24 cellular contexts compared by ENCODE assay signal in the genomic region with DNA sequence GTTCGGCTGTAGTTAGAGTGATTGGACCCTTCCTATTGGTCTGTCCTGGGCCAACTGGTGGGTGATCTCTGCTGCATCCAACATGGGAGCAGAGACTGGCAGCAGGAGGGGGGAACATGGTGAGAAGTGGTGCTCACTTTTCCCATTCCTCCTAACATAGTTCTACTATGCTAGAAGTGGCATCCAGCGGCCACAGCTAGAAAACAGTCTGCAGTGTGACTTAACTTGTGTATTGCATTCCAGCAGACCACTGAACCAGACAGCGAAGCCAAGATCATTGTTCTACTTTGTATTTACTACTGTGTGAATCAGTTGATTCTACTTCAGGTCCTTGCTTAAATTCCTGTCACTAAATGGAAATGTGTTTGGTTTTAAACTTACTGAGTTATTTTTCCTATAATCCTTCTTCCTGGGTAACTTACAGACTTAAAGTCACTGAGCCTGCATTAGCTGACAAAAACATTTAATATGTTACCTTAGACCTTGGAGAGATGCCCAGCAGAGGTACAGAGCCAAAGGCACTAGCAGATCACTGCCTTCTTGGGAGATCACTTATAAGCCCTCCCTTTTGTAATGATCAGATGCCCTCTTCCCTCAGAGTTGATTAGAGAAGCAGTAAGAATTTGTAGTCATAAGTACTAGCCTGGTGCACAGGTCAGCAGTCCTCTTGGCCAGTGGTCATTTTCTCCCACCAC. TPM values are rescaled to one million over a fixed set of nuclear protein-coding genes. Genes with fewer than 3 reads are reported as not detected.
A peak's percentile ranks its signal among the peaks of the same experiment; 100 is the strongest.
DNase-seq lines count a peak whose midpoint lies in the region; ATAC-seq, FAIRE-seq and TF ChIP-seq lines count a peak whose summit lies in the region.
"Had no signal": no experiment of that assay in that cellular context is flagged by ENCODE, and none has a peak within 500 bp of the region (broad histone marks: within the 10 kb centered on the region; RNA-seq: fewer than 3 reads in every experiment).

No MANE protein-coding gene starts in this region.

- no peak for DNase-seq in left ventricle myocardium inferior
- no peak for DNase-seq in Right ventricle myocardium inferior (ENCODE audit: missing footprints)
- DNase-seq in endodermal cell = no peak
- peak; percentile 40 for DNase-seq in mucosa of gallbladder (ENCODE audit: low spot score)
- DNase-seq in dermis blood vessel endothelial cell = no peak
- DNase-seq in GM12892 (ENCODE audit: insufficient read length) = no peak
- no peak for DNase-seq in medulla oblongata (ENCODE audit: extremely low spot score)
- DNase-seq: activated CD4-positive, CD25-positive, alpha-beta regulatory T cell treated with anti-CD3 and anti-CD28 coated beads, Interleukin-2, amount 50 U/mL, for 72 hours; activated T-cell treated with anti-CD3 and anti-CD28 coated beads, Interleukin-2, amount 50 U/mL, for 48 hours; brain microvascular endothelial cell; C1 segment of cervical spinal cord; hypothalamus; left colon; NCI-H1092; right lobe of liver; T1000; uterus had no signal

- peak overlapping the region; percentile 52 for H3K27ac Mint-ChIP-seq in endodermal cell

- no peak for FAIRE-seq in GM12892 (lab: Jason Lieb, UNC)
- FAIRE-seq: A549 had no signal

- H3K27me3 Mint-ChIP-seq in endodermal cell (ENCODE audit: insufficient read depth) = no peaks in the 10 kb centered on the region

- no peak for TF ChIP-seq CTCF in left ventricle myocardium inferior (IDR thresholded peaks at IDR 0.05; ENCODE audit: borderline replicate concordance)
- TF ChIP-seq CTCF in endodermal cell (conservative IDR thresholded peaks at IDR 0.05) = no peak

- H3K4me1 Mint-ChIP-seq in endodermal cell = peaks cover 16% of the 10 kb centered on the region

- H3K4me3 ChIP-seq in left ventricle myocardium inferior = no peak overlapping the region
- H3K4me3 ChIP-seq in endodermal cell (ENCODE audit: low read length) = peak overlapping the region; percentile 11
- H3K4me3 ChIP-seq: A549, coronary artery, right lobe of liver, uterus had no signal

- no peak overlapping the region for H3K4me3 Mint-ChIP-seq in endodermal cell

- 96 to 100% methylated on average over 3 of the region's 3 CpGs for WGBS in endodermal cell (ENCODE audit: insufficient coverage in 1 of 2, insufficient read length in 1 of 2), 2 experiments

- H3K27ac ChIP-seq in left ventricle myocardium inferior (replicated peaks) (peak overlapping the region; percentile 96), endodermal cell (ENCODE audit: low read depth, low read length) (no peak overlapping the region)
- H3K27ac ChIP-seq: A549, brain microvascular endothelial cell, coronary artery, right lobe of liver, uterus had no signal

- peaks cover 44% of the 10 kb centered on the region for H3K36me3 Mint-ChIP-seq in endodermal cell (ENCODE audit: low read depth)
- H3K36me3 Mint-ChIP-seq: activated naive CD4-positive, alpha-beta T cell treated with anti-CD3 and anti-CD28 coated beads, Interleukin-2, amount 50 U/mL, for 72 hours had no signal

- H3K9ac ChIP-seq in endodermal cell (ENCODE audit: extremely low read depth, low read length, poor library complexity, severe bottlenecking) = peak overlapping the region; percentile 21

- no peaks in the 10 kb centered on the region for H3K9me3 Mint-ChIP-seq in endodermal cell
- H3K9me3 Mint-ChIP-seq: activated naive CD4-positive, alpha-beta T cell treated with anti-CD3 and anti-CD28 coated beads, Interleukin-2, amount 50 U/mL, for 72 hours had no signal

- H3K27me3 ChIP-seq in left ventricle myocardium inferior (ENCODE audit: low read depth) (no peaks in the 10 kb centered on the region), endodermal cell (ENCODE audit: control insufficient read depth, insufficient read depth, low read length, poor library complexity, severe bottlenecking) (no peaks in the 10 kb centered on the region)
- H3K27me3 ChIP-seq: brain microvascular endothelial cell, right lobe of liver, uterus had no signal

- ATAC-seq in Right ventricle myocardium inferior = no peak
- ATAC-seq in HG03045 (IDR thresholded peaks at IDR 0.05; ENCODE audit: unreplicated experiment) = no peak
- ATAC-seq: A549; activated naive CD4-positive, alpha-beta T cell treated with anti-CD3 and anti-CD28 coated beads, Interleukin-2, amount 50 U/mL, for 72 hours; left colon; SK-N-SH treated with all-trans-retinoic acid at 6 μM for 48 hours had no signal

- H3K9me3 ChIP-seq in left ventricle myocardium inferior (replicated peaks) (no peaks in the 10 kb centered on the region), endodermal cell (ENCODE audit: control insufficient read depth, low read length) (no peaks in the 10 kb centered on the region)
- H3K9me3 ChIP-seq: A549, right lobe of liver, uterus had no signal

- H3K4me1 ChIP-seq in left ventricle myocardium inferior (peaks cover 38% of the 10 kb centered on the region), endodermal cell (ENCODE audit: control insufficient read depth, insufficient read depth, low read length) (peaks cover 11% of the 10 kb centered on the region)
- H3K4me1 ChIP-seq: A549 had no signal

- H3K36me3 ChIP-seq in left ventricle myocardium inferior (peaks cover 74% of the 10 kb centered on the region), endodermal cell (ENCODE audit: control insufficient read depth, insufficient read depth, low read length) (peaks cover 59% of the 10 kb centered on the region)
- H3K36me3 ChIP-seq: right lobe of liver, uterus had no signal

- no peak for TF ChIP-seq POLR2A in GM12892 (IDR thresholded peaks at IDR 0.05; ENCODE audit: low read depth, low read length)

- intact Hi-C loops in left ventricle myocardium inferior (cut with micrococcal nuclease) = no loop called here
- intact Hi-C loops in Right ventricle myocardium inferior (cut with DNase I) = loop anchor here (5.0 kb wide), 1 partner anchor 48 kb away; the partner anchor contains the start of gene SERINC2

RNA-seq across cellular contexts. Expression of gene FABP3, which starts 8.2 kb away (rescaled TPM):
- total RNA-seq in left ventricle myocardium inferior = 4,737 TPM
- 5,086 TPM for total RNA-seq in Right ventricle myocardium inferior
- total RNA-seq in endodermal cell = 1 to 10 TPM; 3.0 to 3.4 TPM
- 15.8 TPM for polyA plus RNA-seq in endodermal cell (2013, experiment 1 of 2)
- polyA plus RNA-seq in endodermal cell (2013, experiment 2 of 2) = 12.7 TPM
- 13.3 TPM for total RNA-seq in mucosa of gallbladder
- 0.51 and 1.1 TPM in 2 replicates for total RNA-seq in dermis blood vessel endothelial cell
- polyA plus RNA-seq in GM12892 (2012; ENCODE audit: missing spikeins) = 8.4 TPM
- total RNA-seq: activated naive CD4-positive, alpha-beta T cell treated with anti-CD3 and anti-CD28 coated beads, Interleukin-2, amount 50 U/mL, for 72 hours; mononuclear cell; NCI-H460 had no signal
- polyA plus RNA-seq: A549 had no signal

RNA-seq across cellular contexts. Expression of gene SERINC2, which starts 48.3 kb away (rescaled TPM):
- total RNA-seq in left ventricle myocardium inferior (1.6 TPM), Right ventricle myocardium inferior (1.7 TPM), endodermal cell (10 to 100 TPM; 25.9 to 35.1 TPM), mucosa of gallbladder (122 TPM), dermis blood vessel endothelial cell (4.8 and 12.9 TPM in 2 replicates)
- polyA plus RNA-seq in endodermal cell (2013, experiment 1 of 2) = 37.5 TPM
- 31.6 TPM for polyA plus RNA-seq in endodermal cell (2013, experiment 2 of 2)
- 0.17 TPM for polyA plus RNA-seq in GM12892 (2012; ENCODE audit: missing spikeins)

Comparison
In these comparisons a context has a peak if more than half of its experiments do, and no peak if none do; other contexts are left out.
1. RNA of gene FABP3, which starts 8.2 kb away (total RNA-seq): 5,086 TPM in Right ventricle myocardium inferior (single experiment) and 4,737 TPM in left ventricle myocardium inferior (single experiment); 13.3 TPM in mucosa of gallbladder (single experiment), 3.0 to 3.4 TPM in endodermal cell and 0.51 to 1.1 TPM in dermis blood vessel endothelial cell; every median in the first group is over 100 times any median in the second.